ENCODE assay signal across 8 cellular contexts in the genomic region with DNA sequence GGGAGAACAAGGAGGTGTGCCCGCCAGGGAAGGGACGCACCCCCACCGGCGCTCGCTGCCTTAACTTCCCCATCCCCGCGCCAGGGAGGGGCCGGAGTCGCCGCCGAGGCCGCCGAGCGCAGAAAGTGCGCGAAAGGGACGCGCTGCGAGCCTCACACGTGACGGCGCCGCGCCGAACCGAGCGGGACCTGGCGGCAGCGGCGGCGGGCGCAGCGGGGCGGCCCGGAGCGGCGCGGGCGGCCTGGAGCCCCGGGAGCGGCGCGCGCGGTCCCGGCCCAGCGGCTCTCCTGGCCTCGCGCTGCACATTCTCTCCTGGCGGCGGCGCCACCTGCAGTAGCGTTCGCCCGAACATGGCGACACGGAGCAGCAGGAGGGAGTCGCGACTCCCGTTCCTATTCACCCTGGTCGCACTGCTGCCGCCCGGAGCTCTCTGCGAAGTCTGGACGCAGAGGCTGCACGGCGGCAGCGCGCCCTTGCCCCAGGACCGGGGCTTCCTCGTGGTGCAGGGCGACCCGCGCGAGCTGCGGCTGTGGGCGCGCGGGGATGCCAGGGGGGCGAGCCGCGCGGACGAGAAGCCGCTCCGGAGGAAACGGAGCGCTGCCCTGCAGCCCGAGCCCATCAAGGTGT. TPM values are rescaled to one million over a fixed set of nuclear protein-coding genes. Genes with fewer than 3 reads are reported as not detected.
DNase-seq lines count a peak whose midpoint lies in the region; ATAC-seq and TF ChIP-seq lines count a peak whose summit lies in the region.

A gene with protein sequence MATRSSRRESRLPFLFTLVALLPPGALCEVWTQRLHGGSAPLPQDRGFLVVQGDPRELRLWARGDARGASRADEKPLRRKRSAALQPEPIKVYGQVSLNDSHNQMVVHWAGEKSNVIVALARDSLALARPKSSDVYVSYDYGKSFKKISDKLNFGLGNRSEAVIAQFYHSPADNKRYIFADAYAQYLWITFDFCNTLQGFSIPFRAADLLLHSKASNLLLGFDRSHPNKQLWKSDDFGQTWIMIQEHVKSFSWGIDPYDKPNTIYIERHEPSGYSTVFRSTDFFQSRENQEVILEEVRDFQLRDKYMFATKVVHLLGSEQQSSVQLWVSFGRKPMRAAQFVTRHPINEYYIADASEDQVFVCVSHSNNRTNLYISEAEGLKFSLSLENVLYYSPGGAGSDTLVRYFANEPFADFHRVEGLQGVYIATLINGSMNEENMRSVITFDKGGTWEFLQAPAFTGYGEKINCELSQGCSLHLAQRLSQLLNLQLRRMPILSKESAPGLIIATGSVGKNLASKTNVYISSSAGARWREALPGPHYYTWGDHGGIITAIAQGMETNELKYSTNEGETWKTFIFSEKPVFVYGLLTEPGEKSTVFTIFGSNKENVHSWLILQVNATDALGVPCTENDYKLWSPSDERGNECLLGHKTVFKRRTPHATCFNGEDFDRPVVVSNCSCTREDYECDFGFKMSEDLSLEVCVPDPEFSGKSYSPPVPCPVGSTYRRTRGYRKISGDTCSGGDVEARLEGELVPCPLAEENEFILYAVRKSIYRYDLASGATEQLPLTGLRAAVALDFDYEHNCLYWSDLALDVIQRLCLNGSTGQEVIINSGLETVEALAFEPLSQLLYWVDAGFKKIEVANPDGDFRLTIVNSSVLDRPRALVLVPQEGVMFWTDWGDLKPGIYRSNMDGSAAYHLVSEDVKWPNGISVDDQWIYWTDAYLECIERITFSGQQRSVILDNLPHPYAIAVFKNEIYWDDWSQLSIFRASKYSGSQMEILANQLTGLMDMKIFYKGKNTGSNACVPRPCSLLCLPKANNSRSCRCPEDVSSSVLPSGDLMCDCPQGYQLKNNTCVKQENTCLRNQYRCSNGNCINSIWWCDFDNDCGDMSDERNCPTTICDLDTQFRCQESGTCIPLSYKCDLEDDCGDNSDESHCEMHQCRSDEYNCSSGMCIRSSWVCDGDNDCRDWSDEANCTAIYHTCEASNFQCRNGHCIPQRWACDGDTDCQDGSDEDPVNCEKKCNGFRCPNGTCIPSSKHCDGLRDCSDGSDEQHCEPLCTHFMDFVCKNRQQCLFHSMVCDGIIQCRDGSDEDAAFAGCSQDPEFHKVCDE (N-terminal part only) (plus strand): TSS at position 333 of the 627 bp plus-strand sequence. CDS start 18 bp downstream, at position 351.

- no peak for TF ChIP-seq POLR2A in gastroesophageal sphincter (IDR thresholded peaks at IDR 0.05)

- peak within 1 kb of the TSS; percentile 20 for H3K4ac ChIP-seq in neuronal stem cell (ENCODE audit: low read length)

- H3K79me1 ChIP-seq in neuronal stem cell (ENCODE audit: low read depth, low read length), result no peaks in the 10 kb centered on the region

- TF ChIP-seq EP300 in gastroesophageal sphincter (IDR thresholded peaks at IDR 0.05), result no peak

- H2AFZ ChIP-seq in OCI-LY3 (ENCODE audit: low read depth, low read length), result peak within 1 kb of the TSS; percentile 44; the same call in 1 of the 2 replicates
- peak within 1 kb of the TSS; percentile 99 for H2AFZ ChIP-seq in neuronal stem cell (ENCODE audit: low read length)

- peaks cover 0 to 8% (median 0%) of the 10 kb centered on the region in 11 experiments; a peak in 4 of 22 replicates for H3K9me3 ChIP-seq in BLaER1 treated with 17β-estradiol and CSF1 and Interleukin-3, amounts not matched to agents 10 nM and 100 nM (replicated peaks in 1 of 11)
- H3K9me3 ChIP-seq in OCI-LY3 (ENCODE audit: insufficient read depth, low read length) (no peaks in the 10 kb centered on the region), gastroesophageal sphincter (no peaks in the 10 kb centered on the region), neuronal stem cell (replicated peaks in 1 of 2; ENCODE audit: control insufficient read depth in 2 of 2, insufficient read depth in 1 of 2, low read depth in 1 of 2, low read length in 2 of 2) (peaks cover 0 to 2% of the 10 kb centered on the region in 2 donors), tibial artery (no peaks in the 10 kb centered on the region)

- peaks cover 75% of the 10 kb centered on the region for H3K79me2 ChIP-seq in OCI-LY3 (ENCODE audit: low read length)

- no CpG with 5 or more reads among the region's 89 CpGs for WGBS in gastroesophageal sphincter (ENCODE audit: low coverage in 1 of 2), 2 donors
- no CpG with 5 or more reads among the region's 89 CpGs for WGBS in neuronal stem cell (ENCODE audit: extremely low coverage in 2 of 2, insufficient read length in 2 of 2, insufficient replicate concordance in 1 of 2), 2 donors

- no peaks in the 10 kb centered on the region for H3K36me3 ChIP-seq in BLaER1 treated with 17β-estradiol and CSF1 and Interleukin-3, amounts not matched to agents 10 nM and 100 nM
- H3K36me3 ChIP-seq in OCI-LY3 (replicated peaks; ENCODE audit: low read depth, low read length) (peaks cover 30% of the 10 kb centered on the region), gastroesophageal sphincter (no peaks in the 10 kb centered on the region), neuronal stem cell (replicated peaks in 1 of 2; ENCODE audit: control insufficient read depth in 2 of 2, insufficient read depth in 2 of 2, low read length in 2 of 2) (no peaks in the 10 kb centered on the region), tibial artery (no peaks in the 10 kb centered on the region)

- H3K4me2 ChIP-seq in BLaER1 treated with 17β-estradiol and CSF1 and Interleukin-3, amounts not matched to agents 10 nM and 100 nM, result peak within 1 kb of the TSS; percentile 92 to 100 (median 99)
- H3K4me2 ChIP-seq in OCI-LY3 (ENCODE audit: low read length) (peak within 1 kb of the TSS; percentile 91), neuronal stem cell (ENCODE audit: insufficient read depth, low read length, poor library complexity, severe bottlenecking) (peak within 1 kb of the TSS; percentile 87)

- peak within 1 kb of the TSS; percentile 58 for H2BK15ac ChIP-seq in neuronal stem cell (ENCODE audit: low read length)

- peak within 1 kb of the TSS; percentile 67 for H3K23ac ChIP-seq in neuronal stem cell (ENCODE audit: low read depth, low read length, poor library complexity)

- H4K91ac ChIP-seq in neuronal stem cell (ENCODE audit: low read depth, low read length, poor library complexity), result no peak within 1 kb of the TSS

- intact Hi-C loops in tibial artery (cut with DNase I; ENCODE audit: low total_unique reads), result loop anchor here (5.0 kb wide), 1 partner anchor 70 kb away; no protein-coding TSS in a partner anchor

- peak; percentile 50 for TF ChIP-seq CTCF in OCI-LY3 (IDR thresholded peaks at IDR 0.05; ENCODE audit: low read depth, low read length)
- TF ChIP-seq CTCF in gastroesophageal sphincter (IDR thresholded peaks at IDR 0.05), result peak; percentile 42 to 81 (median 74)
- peak; percentile 62 to 86 for TF ChIP-seq CTCF in tibial artery (IDR thresholded peaks at IDR 0.05)

- H3K27ac ChIP-seq in BLaER1 treated with 17β-estradiol and CSF1 and Interleukin-3, amounts not matched to agents 10 nM and 100 nM, result peak within 1 kb of the TSS in 9 of 11 experiments; percentile 43 to 73 (median 54); a peak in 20 of 22 replicates
- H3K27ac ChIP-seq in OCI-LY3 (ENCODE audit: low read length), result peak within 1 kb of the TSS; percentile 86
- peak within 1 kb of the TSS in 3 of 4 donors; percentile 64 to 76 (median 64) for H3K27ac ChIP-seq in gastroesophageal sphincter
- H3K27ac ChIP-seq in neuronal stem cell (replicated peaks; ENCODE audit: low read length), result no peak within 1 kb of the TSS
- H3K27ac ChIP-seq in tibial artery, result peak within 1 kb of the TSS; percentile 57 to 68

- H3K4me3 ChIP-seq in BLaER1 treated with 17β-estradiol and CSF1 and Interleukin-3, amounts not matched to agents 10 nM and 100 nM, result peak within 1 kb of the TSS; percentile 63 to 82 (median 75)
- H3K4me3 ChIP-seq in OCI-LY3 (ENCODE audit: low read length) (peak within 1 kb of the TSS; percentile 85), gastroesophageal sphincter (peak within 1 kb of the TSS; percentile 75 to 81), neuronal stem cell (ENCODE audit: low read length in 2 of 2) (peak within 1 kb of the TSS; percentile 92 to 96), tibial artery (peak within 1 kb of the TSS; percentile 92 to 93)

- H2AK5ac ChIP-seq in neuronal stem cell (ENCODE audit: low read depth, low read length), result no peak within 1 kb of the TSS

- H2BK12ac ChIP-seq in neuronal stem cell (ENCODE audit: low read length), result no peak within 1 kb of the TSS

- no peaks in the 10 kb centered on the region for H4K20me1 ChIP-seq in BLaER1 treated with 17β-estradiol and CSF1 and Interleukin-3, amounts not matched to agents 10 nM and 100 nM
- peaks cover 18% of the 10 kb centered on the region for H4K20me1 ChIP-seq in OCI-LY3 (ENCODE audit: insufficient read depth, low read length)

- ATAC-seq in GM19035 (IDR thresholded peaks at IDR 0.05; ENCODE audit: unreplicated experiment) (peak; percentile 63), HG03442 (IDR thresholded peaks at IDR 0.05; ENCODE audit: unreplicated experiment) (peak; percentile 42), gastroesophageal sphincter (peak; percentile 91)

- DNase-seq in activated naive CD4-positive, alpha-beta T cell (lab: John Stamatoyannopoulos, UW), result peak; percentile 22 to 74 (median 42)
- peak; percentile 78 for DNase-seq in neuronal stem cell (ENCODE audit: low spot score)
- peak; percentile 52 to 88 for DNase-seq in tibial artery

- H3K27me3 ChIP-seq in BLaER1 treated with 17β-estradiol and CSF1 and Interleukin-3, amounts not matched to agents 10 nM and 100 nM, result peaks cover 37 to 49% (median 42%) of the 10 kb centered on the region in 11 experiments
- no peaks in the 10 kb centered on the region for H3K27me3 ChIP-seq in OCI-LY3 (ENCODE audit: low read depth, low read length)
- H3K27me3 ChIP-seq in gastroesophageal sphincter, result no peaks in the 10 kb centered on the region
- no peaks in the 10 kb centered on the region for H3K27me3 ChIP-seq in neuronal stem cell (ENCODE audit: control insufficient read depth in 3 of 3, insufficient read depth in 3 of 3, low read depth in 1 of 3, low read length in 3 of 3)
- H3K27me3 ChIP-seq in tibial artery, result no peaks in the 10 kb centered on the region

- H3K4me1 ChIP-seq in BLaER1 treated with 17β-estradiol and CSF1 and Interleukin-3, amounts not matched to agents 10 nM and 100 nM, result peaks cover 23 to 67% (median 51%) of the 10 kb centered on the region in 10 experiments; a peak in 19 of 20 replicates
- H3K4me1 ChIP-seq in OCI-LY3 (ENCODE audit: low read length) (peaks cover 84% of the 10 kb centered on the region), gastroesophageal sphincter (peaks cover 0 to 19% (median 0%) of the 10 kb centered on the region in 3 donors), neuronal stem cell (ENCODE audit: control insufficient read depth in 2 of 2, insufficient read depth in 1 of 2, low read depth in 1 of 2, low read length in 2 of 2) (peaks cover 9 to 14% of the 10 kb centered on the region in 2 donors), tibial artery (peaks cover 0 to 32% (median 14%) of the 10 kb centered on the region in 4 donors)

- H2BK5ac ChIP-seq in neuronal stem cell (ENCODE audit: low read length), result peak within 1 kb of the TSS; percentile 87

- peak within 1 kb of the TSS; percentile 88 for H4K8ac ChIP-seq in neuronal stem cell (ENCODE audit: low read depth, low read length)

- H2BK120ac ChIP-seq in neuronal stem cell (ENCODE audit: low read depth, low read length), result peak within 1 kb of the TSS; percentile 40

- peak within 1 kb of the TSS; percentile 85 for H3K14ac ChIP-seq in neuronal stem cell (ENCODE audit: low read length)

- peak within 1 kb of the TSS; percentile 62 to 78 (median 76) for H3K9ac ChIP-seq in BLaER1 treated with 17β-estradiol and CSF1 and Interleukin-3, amounts not matched to agents 10 nM and 100 nM
- H3K9ac ChIP-seq in OCI-LY3 (ENCODE audit: low read length), result peak within 1 kb of the TSS; percentile 95
- H3K9ac ChIP-seq in neuronal stem cell (ENCODE audit: low read depth, low read length, poor library complexity), result peak within 1 kb of the TSS; percentile 90

- H3K18ac ChIP-seq in neuronal stem cell (ENCODE audit: low read length), result peak within 1 kb of the TSS; percentile 98

RNA-seq across cellular contexts. Expression of the gene that starts here (rescaled TPM):
- 10 to 100 TPM in 2 of 4 donors, 1 to 10 TPM in 2; 7.1 to 12.6 (median 10.6) TPM for total RNA-seq in gastroesophageal sphincter
- polyA plus RNA-seq in neuronal stem cell (2013, experiment 1 of 2), result 6.7 TPM
- 6.7 TPM for polyA plus RNA-seq in neuronal stem cell (2013, experiment 2 of 2)
